ENCODE assay signal across 1 cellular context in the genomic region with DNA sequence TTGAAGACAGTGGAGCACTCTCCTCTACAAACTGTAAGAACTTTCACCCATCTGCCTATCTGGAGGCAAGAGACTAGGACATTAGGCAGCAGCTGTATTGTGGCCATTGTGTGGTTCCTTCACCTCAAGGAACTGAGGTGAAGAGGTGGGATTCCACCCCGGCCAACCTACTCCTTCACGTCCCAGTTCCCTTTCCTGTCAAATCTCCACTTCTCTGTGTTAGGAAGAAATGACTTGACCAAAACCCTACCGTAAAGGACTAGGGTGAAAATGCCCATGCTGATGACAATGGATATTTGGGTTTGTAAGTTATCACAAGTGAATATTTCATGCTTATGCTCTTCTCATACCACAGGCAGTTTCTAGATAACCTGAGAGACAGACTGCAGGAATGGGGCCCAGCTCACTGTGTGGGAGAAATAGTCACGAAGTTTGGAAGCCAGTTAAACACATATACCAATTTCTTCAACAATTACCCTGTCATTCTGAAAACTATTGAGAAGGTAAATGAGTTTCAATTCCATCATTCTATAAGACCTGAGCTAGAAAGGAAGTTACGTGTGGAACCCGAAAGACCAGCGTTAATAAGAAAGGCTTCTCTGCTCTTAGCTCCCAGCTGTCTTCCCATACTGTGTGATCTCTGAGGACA.
TF ChIP-seq lines count a peak whose summit lies in the region.

No MANE protein-coding gene starts in this region.

TF ChIP-seq in GM12878, 131 proteins besides CTCF, POLR2A, EP300 and RAD21 (continued from another document and continues in another):
- TF ChIP-seq, protein P1, sequence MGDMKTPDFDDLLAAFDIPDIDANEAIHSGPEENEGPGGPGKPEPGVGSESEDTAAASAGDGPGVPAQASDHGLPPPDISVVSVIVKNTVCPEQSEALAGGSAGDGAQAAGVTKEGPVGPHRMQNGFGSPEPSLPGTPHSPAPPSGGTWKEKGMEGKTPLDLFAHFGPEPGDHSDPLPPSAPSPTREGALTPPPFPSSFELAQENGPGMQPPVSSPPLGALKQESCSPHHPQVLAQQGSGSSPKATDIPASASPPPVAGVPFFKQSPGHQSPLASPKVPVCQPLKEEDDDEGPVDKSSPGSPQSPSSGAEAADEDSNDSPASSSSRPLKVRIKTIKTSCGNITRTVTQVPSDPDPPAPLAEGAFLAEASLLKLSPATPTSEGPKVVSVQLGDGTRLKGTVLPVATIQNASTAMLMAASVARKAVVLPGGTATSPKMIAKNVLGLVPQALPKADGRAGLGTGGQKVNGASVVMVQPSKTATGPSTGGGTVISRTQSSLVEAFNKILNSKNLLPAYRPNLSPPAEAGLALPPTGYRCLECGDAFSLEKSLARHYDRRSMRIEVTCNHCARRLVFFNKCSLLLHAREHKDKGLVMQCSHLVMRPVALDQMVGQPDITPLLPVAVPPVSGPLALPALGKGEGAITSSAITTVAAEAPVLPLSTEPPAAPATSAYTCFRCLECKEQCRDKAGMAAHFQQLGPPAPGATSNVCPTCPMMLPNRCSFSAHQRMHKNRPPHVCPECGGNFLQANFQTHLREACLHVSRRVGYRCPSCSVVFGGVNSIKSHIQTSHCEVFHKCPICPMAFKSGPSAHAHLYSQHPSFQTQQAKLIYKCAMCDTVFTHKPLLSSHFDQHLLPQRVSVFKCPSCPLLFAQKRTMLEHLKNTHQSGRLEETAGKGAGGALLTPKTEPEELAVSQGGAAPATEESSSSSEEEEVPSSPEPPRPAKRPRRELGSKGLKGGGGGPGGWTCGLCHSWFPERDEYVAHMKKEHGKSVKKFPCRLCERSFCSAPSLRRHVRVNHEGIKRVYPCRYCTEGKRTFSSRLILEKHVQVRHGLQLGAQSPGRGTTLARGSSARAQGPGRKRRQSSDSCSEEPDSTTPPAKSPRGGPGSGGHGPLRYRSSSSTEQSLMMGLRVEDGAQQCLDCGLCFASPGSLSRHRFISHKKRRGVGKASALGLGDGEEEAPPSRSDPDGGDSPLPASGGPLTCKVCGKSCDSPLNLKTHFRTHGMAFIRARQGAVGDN (IDR thresholded peaks at IDR 0.05), result peak; percentile 60; the same call in 1 of the 2 replicates
- TF ChIP-seq YY1 (IDR thresholded peaks at IDR 0.05; ENCODE audit: low read depth, low read length) (peak; percentile 62), CBX5 (IDR thresholded peaks at IDR 0.05; ENCODE audit: low read depth) (peak; percentile 87), POLR2AphosphoS2 (IDR thresholded peaks at IDR 0.05; ENCODE audit: low read depth, low read length) (no peak), MTA2 (IDR thresholded peaks at IDR 0.05; ENCODE audit: low read depth) (peak; percentile 96), CREM (IDR thresholded peaks at IDR 0.05; ENCODE audit: low read depth) (peak; percentile 43; the same call in 1 of the 2 replicates), SIX5 (IDR thresholded peaks at IDR 0.05; ENCODE audit: low read depth, low read length, severe bottlenecking) (no peak), BCL11A (IDR thresholded peaks at IDR 0.05; ENCODE audit: low read depth, low read length) (peak; percentile 86), GATAD2B (conservative IDR thresholded peaks at IDR 0.05; ENCODE audit: low read depth) (peak; percentile 30; the same call in 1 of the 2 replicates), NR2C1 (IDR thresholded peaks at IDR 0.05) (no peak), SMC3 (IDR thresholded peaks at IDR 0.05; ENCODE audit: borderline replicate concordance, low read length) (0 out of 2 replicates have a peak, but pooled peaks have one; percentile 3), PKNOX1 (IDR thresholded peaks at IDR 0.05) (peak; percentile 74), TCF3 (IDR thresholded peaks at IDR 0.05; ENCODE audit: borderline replicate concordance, insufficient read depth, low read depth, low read length) (peak; percentile 58; the same call in 1 of the 2 replicates), SPI1 (IDR thresholded peaks at IDR 0.05; ENCODE audit: borderline replicate concordance, insufficient read depth, low read depth, low read length) (peak; percentile 94), MXI1 (IDR thresholded peaks at IDR 0.05; ENCODE audit: low read depth, low read length) (0 out of 2 replicates have a peak, but pooled peaks have one; percentile 31), ZSCAN29 (IDR thresholded peaks at IDR 0.05) (no peak), CREB1 (IDR thresholded peaks at IDR 0.05; ENCODE audit: low read depth) (peak; percentile 72), MAX (IDR thresholded peaks at IDR 0.05; ENCODE audit: low read depth, low read length) (no peak), SIN3A (IDR thresholded peaks at IDR 0.05; ENCODE audit: low read depth, low read length) (no peak), JUNB (IDR thresholded peaks at IDR 0.05) (peak; percentile 79), DPF2 (IDR thresholded peaks at IDR 0.05) (peak; percentile 93), RUNX3 (IDR thresholded peaks at IDR 0.05; ENCODE audit: low read length) (peak; percentile 85), PAX5 (IDR thresholded peaks at IDR 0.05; ENCODE audit: borderline replicate concordance, low read depth, low read length) (peak; percentile 62; the same call in 1 of the 2 replicates), BMI1 (IDR thresholded peaks at IDR 0.05; ENCODE audit: borderline replicate concordance) (no peak; the same call in none of the 2 replicates), NFIC (IDR thresholded peaks at IDR 0.05; ENCODE audit: low read depth, low read length) (peak; percentile 92), ATF7 (IDR thresholded peaks at IDR 0.05; ENCODE audit: low read depth) (peak; percentile 66), NBN (IDR thresholded peaks at IDR 0.05) (0 out of 2 replicates have a peak, but pooled peaks have one; percentile 59), RBBP5 (conservative IDR thresholded peaks at IDR 0.05) (0 out of 2 replicates have a peak, but pooled peaks have one; percentile 57), POU2F2 (IDR thresholded peaks at IDR 0.05; ENCODE audit: borderline replicate concordance, low read depth, low read length) (peak; percentile 51; the same call in 1 of the 3 replicates), ETV6 (conservative IDR thresholded peaks at IDR 0.05 in 1 of 2, IDR thresholded peaks at IDR 0.05 in 1 of 2; ENCODE audit: borderline replicate concordance in 1 of 2, low read depth in 1 of 2) (peak in 1 of 2 experiments; percentile 75; a peak in 1 of 4 replicates)
- TF ChIP-seq, protein P2, sequence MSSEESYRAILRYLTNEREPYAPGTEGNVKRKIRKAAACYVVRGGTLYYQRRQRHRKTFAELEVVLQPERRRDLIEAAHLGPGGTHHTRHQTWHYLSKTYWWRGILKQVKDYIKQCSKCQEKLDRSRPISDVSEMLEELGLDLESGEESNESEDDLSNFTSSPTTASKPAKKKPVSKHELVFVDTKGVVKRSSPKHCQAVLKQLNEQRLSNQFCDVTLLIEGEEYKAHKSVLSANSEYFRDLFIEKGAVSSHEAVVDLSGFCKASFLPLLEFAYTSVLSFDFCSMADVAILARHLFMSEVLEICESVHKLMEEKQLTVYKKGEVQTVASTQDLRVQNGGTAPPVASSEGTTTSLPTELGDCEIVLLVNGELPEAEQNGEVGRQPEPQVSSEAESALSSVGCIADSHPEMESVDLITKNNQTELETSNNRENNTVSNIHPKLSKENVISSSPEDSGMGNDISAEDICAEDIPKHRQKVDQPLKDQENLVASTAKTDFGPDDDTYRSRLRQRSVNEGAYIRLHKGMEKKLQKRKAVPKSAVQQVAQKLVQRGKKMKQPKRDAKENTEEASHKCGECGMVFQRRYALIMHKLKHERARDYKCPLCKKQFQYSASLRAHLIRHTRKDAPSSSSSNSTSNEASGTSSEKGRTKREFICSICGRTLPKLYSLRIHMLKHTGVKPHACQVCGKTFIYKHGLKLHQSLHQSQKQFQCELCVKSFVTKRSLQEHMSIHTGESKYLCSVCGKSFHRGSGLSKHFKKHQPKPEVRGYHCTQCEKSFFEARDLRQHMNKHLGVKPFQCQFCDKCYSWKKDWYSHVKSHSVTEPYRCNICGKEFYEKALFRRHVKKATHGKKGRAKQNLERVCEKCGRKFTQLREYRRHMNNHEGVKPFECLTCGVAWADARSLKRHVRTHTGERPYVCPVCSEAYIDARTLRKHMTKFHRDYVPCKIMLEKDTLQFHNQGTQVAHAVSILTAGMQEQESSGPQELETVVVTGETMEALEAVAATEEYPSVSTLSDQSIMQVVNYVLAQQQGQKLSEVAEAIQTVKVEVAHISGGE (CRISPR knock-in tag; IDR thresholded peaks at IDR 0.05), result no peak
- TF ChIP-seq, protein P3, sequence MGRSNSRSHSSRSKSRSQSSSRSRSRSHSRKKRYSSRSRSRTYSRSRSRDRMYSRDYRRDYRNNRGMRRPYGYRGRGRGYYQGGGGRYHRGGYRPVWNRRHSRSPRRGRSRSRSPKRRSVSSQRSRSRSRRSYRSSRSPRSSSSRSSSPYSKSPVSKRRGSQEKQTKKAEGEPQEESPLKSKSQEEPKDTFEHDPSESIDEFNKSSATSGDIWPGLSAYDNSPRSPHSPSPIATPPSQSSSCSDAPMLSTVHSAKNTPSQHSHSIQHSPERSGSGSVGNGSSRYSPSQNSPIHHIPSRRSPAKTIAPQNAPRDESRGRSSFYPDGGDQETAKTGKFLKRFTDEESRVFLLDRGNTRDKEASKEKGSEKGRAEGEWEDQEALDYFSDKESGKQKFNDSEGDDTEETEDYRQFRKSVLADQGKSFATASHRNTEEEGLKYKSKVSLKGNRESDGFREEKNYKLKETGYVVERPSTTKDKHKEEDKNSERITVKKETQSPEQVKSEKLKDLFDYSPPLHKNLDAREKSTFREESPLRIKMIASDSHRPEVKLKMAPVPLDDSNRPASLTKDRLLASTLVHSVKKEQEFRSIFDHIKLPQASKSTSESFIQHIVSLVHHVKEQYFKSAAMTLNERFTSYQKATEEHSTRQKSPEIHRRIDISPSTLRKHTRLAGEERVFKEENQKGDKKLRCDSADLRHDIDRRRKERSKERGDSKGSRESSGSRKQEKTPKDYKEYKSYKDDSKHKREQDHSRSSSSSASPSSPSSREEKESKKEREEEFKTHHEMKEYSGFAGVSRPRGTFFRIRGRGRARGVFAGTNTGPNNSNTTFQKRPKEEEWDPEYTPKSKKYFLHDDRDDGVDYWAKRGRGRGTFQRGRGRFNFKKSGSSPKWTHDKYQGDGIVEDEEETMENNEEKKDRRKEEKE (IDR thresholded peaks at IDR 0.05), result no peak
- TF ChIP-seq, protein P4, sequence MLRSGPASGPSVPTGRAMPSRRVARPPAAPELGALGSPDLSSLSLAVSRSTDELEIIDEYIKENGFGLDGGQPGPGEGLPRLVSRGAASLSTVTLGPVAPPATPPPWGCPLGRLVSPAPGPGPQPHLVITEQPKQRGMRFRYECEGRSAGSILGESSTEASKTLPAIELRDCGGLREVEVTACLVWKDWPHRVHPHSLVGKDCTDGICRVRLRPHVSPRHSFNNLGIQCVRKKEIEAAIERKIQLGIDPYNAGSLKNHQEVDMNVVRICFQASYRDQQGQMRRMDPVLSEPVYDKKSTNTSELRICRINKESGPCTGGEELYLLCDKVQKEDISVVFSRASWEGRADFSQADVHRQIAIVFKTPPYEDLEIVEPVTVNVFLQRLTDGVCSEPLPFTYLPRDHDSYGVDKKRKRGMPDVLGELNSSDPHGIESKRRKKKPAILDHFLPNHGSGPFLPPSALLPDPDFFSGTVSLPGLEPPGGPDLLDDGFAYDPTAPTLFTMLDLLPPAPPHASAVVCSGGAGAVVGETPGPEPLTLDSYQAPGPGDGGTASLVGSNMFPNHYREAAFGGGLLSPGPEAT (IDR thresholded peaks at IDR 0.05; ENCODE audit: low read depth), result peak; percentile 68; the same call in 1 of the 2 replicates
- TF ChIP-seq, protein P5, sequence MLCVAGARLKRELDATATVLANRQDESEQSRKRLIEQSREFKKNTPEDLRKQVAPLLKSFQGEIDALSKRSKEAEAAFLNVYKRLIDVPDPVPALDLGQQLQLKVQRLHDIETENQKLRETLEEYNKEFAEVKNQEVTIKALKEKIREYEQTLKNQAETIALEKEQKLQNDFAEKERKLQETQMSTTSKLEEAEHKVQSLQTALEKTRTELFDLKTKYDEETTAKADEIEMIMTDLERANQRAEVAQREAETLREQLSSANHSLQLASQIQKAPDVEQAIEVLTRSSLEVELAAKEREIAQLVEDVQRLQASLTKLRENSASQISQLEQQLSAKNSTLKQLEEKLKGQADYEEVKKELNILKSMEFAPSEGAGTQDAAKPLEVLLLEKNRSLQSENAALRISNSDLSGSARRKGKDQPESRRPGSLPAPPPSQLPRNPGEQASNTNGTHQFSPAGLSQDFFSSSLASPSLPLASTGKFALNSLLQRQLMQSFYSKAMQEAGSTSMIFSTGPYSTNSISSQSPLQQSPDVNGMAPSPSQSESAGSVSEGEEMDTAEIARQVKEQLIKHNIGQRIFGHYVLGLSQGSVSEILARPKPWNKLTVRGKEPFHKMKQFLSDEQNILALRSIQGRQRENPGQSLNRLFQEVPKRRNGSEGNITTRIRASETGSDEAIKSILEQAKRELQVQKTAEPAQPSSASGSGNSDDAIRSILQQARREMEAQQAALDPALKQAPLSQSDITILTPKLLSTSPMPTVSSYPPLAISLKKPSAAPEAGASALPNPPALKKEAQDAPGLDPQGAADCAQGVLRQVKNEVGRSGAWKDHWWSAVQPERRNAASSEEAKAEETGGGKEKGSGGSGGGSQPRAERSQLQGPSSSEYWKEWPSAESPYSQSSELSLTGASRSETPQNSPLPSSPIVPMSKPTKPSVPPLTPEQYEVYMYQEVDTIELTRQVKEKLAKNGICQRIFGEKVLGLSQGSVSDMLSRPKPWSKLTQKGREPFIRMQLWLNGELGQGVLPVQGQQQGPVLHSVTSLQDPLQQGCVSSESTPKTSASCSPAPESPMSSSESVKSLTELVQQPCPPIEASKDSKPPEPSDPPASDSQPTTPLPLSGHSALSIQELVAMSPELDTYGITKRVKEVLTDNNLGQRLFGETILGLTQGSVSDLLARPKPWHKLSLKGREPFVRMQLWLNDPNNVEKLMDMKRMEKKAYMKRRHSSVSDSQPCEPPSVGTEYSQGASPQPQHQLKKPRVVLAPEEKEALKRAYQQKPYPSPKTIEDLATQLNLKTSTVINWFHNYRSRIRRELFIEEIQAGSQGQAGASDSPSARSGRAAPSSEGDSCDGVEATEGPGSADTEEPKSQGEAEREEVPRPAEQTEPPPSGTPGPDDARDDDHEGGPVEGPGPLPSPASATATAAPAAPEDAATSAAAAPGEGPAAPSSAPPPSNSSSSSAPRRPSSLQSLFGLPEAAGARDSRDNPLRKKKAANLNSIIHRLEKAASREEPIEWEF (IDR thresholded peaks at IDR 0.05; ENCODE audit: insufficient replicate concordance, low read depth, low read length), result peak; percentile 81
- TF ChIP-seq, protein P6, sequence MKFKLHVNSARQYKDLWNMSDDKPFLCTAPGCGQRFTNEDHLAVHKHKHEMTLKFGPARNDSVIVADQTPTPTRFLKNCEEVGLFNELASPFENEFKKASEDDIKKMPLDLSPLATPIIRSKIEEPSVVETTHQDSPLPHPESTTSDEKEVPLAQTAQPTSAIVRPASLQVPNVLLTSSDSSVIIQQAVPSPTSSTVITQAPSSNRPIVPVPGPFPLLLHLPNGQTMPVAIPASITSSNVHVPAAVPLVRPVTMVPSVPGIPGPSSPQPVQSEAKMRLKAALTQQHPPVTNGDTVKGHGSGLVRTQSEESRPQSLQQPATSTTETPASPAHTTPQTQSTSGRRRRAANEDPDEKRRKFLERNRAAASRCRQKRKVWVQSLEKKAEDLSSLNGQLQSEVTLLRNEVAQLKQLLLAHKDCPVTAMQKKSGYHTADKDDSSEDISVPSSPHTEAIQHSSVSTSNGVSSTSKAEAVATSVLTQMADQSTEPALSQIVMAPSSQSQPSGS (IDR thresholded peaks at IDR 0.05; ENCODE audit: low read length), result peak; percentile 83
